ENCODE assay signal across 35 cellular contexts in the genomic region with DNA sequence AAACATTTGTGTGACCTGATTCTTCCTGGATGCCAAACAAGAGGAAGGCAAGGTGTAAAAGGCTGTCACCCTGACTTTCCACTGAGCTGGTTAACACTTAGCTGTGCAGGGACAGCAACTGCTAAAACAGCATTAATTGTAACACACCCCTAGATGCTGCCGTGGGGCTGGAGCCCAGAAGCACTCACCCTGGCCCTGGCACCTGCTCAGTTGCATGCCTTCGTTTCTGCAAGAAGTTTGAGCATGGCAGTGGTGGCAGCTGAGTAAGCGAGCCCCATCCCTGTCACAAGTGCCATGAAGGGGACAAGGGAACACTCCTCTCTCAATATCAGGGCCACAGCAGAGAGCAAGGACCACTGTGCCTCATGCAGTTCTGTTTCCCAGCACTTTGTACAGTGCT.
"Had no signal": no experiment of that assay in that cellular context is flagged by ENCODE, and none has a peak within 500 bp of the region (broad histone marks: within the 10 kb centered on the region; RNA-seq: fewer than 3 reads in every experiment).

No MANE protein-coding gene starts in this region.

- DNase-seq: activated B cell treated with CpG ODN at 0.5 μM for 24 hours; activated CD4-positive, alpha-beta memory T cell treated with anti-CD3 and anti-CD28 coated beads, Interleukin-2, amount 10 ng/mL, durations not matched to agents 7 days and 5 days; activated CD4-positive, alpha-beta T cell treated with anti-CD3 and anti-CD28 coated beads for 4 hours; activated CD4-positive, alpha-beta T cell treated with anti-CD3 and anti-CD28 coated beads, Interleukin-2, amount 10 ng/mL, durations not matched to agents 24 days and 14 days; activated CD4-positive, alpha-beta T cell treated with anti-CD3 and anti-CD28 coated beads, Interleukin-2, amount 50 U/mL, for 48 hours; activated CD4-positive, CD25-positive, alpha-beta regulatory T cell treated with anti-CD3 and anti-CD28 coated beads, Interleukin-2, amount 50 U/mL, for 72 hours; activated CD8-positive, alpha-beta memory T cell treated with anti-CD3 and anti-CD28 coated beads for 24 hours; activated CD8-positive, alpha-beta memory T cell treated with anti-CD3 and anti-CD28 coated beads, Interleukin-2, amount 10 ng/mL, durations not matched to agents 7 days and 5 days; activated CD8-positive, alpha-beta memory T cell treated with anti-CD3 and anti-CD28 coated beads, Interleukin-2, amount 50 U/mL, for 48 hours; activated CD8-positive, alpha-beta T cell treated with anti-CD3 and anti-CD28 coated beads, Interleukin-2, amount 10 ng/mL, durations not matched to agents 7 days and 5 days; activated effector memory CD4-positive, alpha-beta T cell treated with Interleukin-2 at 50 U/mL for 16 hours; activated gamma-delta T cell; activated naive CD4-positive, alpha-beta T cell treated with anti-CD3 and anti-CD28 coated beads, Interleukin-2, amount 10 ng/mL, durations not matched to agents 7 days and 5 days; activated naive CD4-positive, alpha-beta T cell treated with Interleukin-2 at 50 U/mL for 16 hours; activated naive CD8-positive, alpha-beta T cell treated with anti-CD3 and anti-CD28 coated beads, Interleukin-2, amount 10 ng/mL, durations not matched to agents 7 days and 5 days; activated naive CD8-positive, alpha-beta T cell treated with anti-CD3 and anti-CD28 coated beads, Interleukin-2, amount 50 U/mL, for 24 hours; activated T-cell treated with anti-CD3 and anti-CD28 coated beads, Interleukin-2, amount 50 U/mL, for 24 hours; activated T-cell treated with anti-CD3 and anti-CD28 coated beads, Interleukin-2, amount 50 U/mL, for 48 hours; amygdala; anterior cingulate cortex; caudate nucleus; cerebellar nuclear complex; T-helper 1 cell; T-helper 2 cell; T-helper 9 cell had no signal

- H3K4me3 ChIP-seq: ascending aorta, cardiac muscle cell had no signal

- H3K9me3 Mint-ChIP-seq: activated B cell treated with CpG ODN at 0.5 μM for 24 hours; activated CD4-positive, alpha-beta T cell treated with anti-CD3 and anti-CD28 coated beads, Interleukin-2, amount 10 ng/mL, durations not matched to agents 24 days and 14 days; activated naive CD4-positive, alpha-beta T cell treated with anti-CD3 and anti-CD28 coated beads, Interleukin-2, amount 50 U/mL, for 24 hours; brain had no signal

- H3K4me1 Mint-ChIP-seq: activated B cell treated with CpG ODN at 0.5 μM for 24 hours; activated CD4-positive, alpha-beta memory T cell treated with anti-CD3 and anti-CD28 coated beads, Interleukin-2, amount 10 ng/mL, durations not matched to agents 7 days and 5 days; activated CD4-positive, alpha-beta T cell treated with anti-CD3 and anti-CD28 coated beads, Interleukin-2, amount 10 ng/mL, durations not matched to agents 24 days and 14 days; activated CD8-positive, alpha-beta memory T cell treated with anti-CD3 and anti-CD28 coated beads, Interleukin-2, amount 10 ng/mL, durations not matched to agents 7 days and 5 days; activated naive CD4-positive, alpha-beta T cell treated with anti-CD3 and anti-CD28 coated beads, Interleukin-2, amount 10 ng/mL, durations not matched to agents 7 days and 5 days; activated naive CD4-positive, alpha-beta T cell treated with anti-CD3 and anti-CD28 coated beads, Interleukin-2, amount 50 U/mL, for 24 hours; activated naive CD8-positive, alpha-beta T cell treated with anti-CD3 and anti-CD28 coated beads, Interleukin-2, amount 10 ng/mL, durations not matched to agents 7 days and 5 days; activated naive CD8-positive, alpha-beta T cell treated with anti-CD3 and anti-CD28 coated beads, Interleukin-2, amount 50 U/mL, for 24 hours; brain; central memory CD8-positive, alpha-beta T cell had no signal

- H3K36me3 Mint-ChIP-seq: activated CD8-positive, alpha-beta memory T cell treated with anti-CD3 and anti-CD28 coated beads, Interleukin-2, amount 10 ng/mL, durations not matched to agents 7 days and 5 days; activated naive CD4-positive, alpha-beta T cell treated with anti-CD3 and anti-CD28 coated beads, Interleukin-2, amount 10 ng/mL, durations not matched to agents 7 days and 5 days; activated naive CD4-positive, alpha-beta T cell treated with anti-CD3 and anti-CD28 coated beads, Interleukin-2, amount 50 U/mL, for 24 hours; activated naive CD8-positive, alpha-beta T cell; activated naive CD8-positive, alpha-beta T cell treated with anti-CD3 and anti-CD28 coated beads, Interleukin-2, amount 10 ng/mL, durations not matched to agents 7 days and 5 days; brain had no signal

- ATAC-seq: activated CD8-positive, alpha-beta memory T cell treated with anti-CD3 and anti-CD28 coated beads, Interleukin-2, amount 10 ng/mL, durations not matched to agents 7 days and 5 days; activated CD8-positive, alpha-beta T cell treated with anti-CD3 and anti-CD28 coated beads, Interleukin-2, amount 10 ng/mL, durations not matched to agents 7 days and 5 days; activated naive CD8-positive, alpha-beta T cell treated with anti-CD3 and anti-CD28 coated beads, Interleukin-2, amount 50 U/mL, for 24 hours had no signal

- H3K4me1 ChIP-seq: ascending aorta had no signal

- H3K9me3 ChIP-seq: ascending aorta had no signal

- H3K27ac Mint-ChIP-seq: activated B cell treated with CpG ODN at 0.5 μM for 24 hours; activated CD4-positive, alpha-beta memory T cell treated with anti-CD3 and anti-CD28 coated beads, Interleukin-2, amount 10 ng/mL, durations not matched to agents 7 days and 5 days; activated CD4-positive, alpha-beta T cell treated with anti-CD3 and anti-CD28 coated beads, Interleukin-2, amount 10 ng/mL, durations not matched to agents 24 days and 14 days; activated CD8-positive, alpha-beta memory T cell treated with anti-CD3 and anti-CD28 coated beads, Interleukin-2, amount 10 ng/mL, durations not matched to agents 7 days and 5 days; activated CD8-positive, alpha-beta T cell treated with anti-CD3 and anti-CD28 coated beads, Interleukin-2, amount 10 ng/mL, durations not matched to agents 7 days and 5 days; activated naive CD4-positive, alpha-beta T cell treated with anti-CD3 and anti-CD28 coated beads, Interleukin-2, amount 10 ng/mL, durations not matched to agents 7 days and 5 days; activated naive CD4-positive, alpha-beta T cell treated with anti-CD3 and anti-CD28 coated beads, Interleukin-2, amount 50 U/mL, for 24 hours; activated naive CD8-positive, alpha-beta T cell; activated naive CD8-positive, alpha-beta T cell treated with anti-CD3 and anti-CD28 coated beads, Interleukin-2, amount 10 ng/mL, durations not matched to agents 7 days and 5 days; activated naive CD8-positive, alpha-beta T cell treated with anti-CD3 and anti-CD28 coated beads, Interleukin-2, amount 50 U/mL, for 24 hours; activated T-cell treated with anti-CD3 and anti-CD28 coated beads, Interleukin-2, amount 50 U/mL, for 24 hours; activated T-helper 2 cell treated with anti-CD3 and anti-CD28 coated beads, Interferon-gamma antibody, Interleukin-2, Interleukin-4, amounts not matched to agents 10 μg/mL and 5 μg/mL and 100 μg/mL, durations not matched to agents 14 hours and 24 hours and 36 hours; brain; T-helper 1 cell treated with Interleukin-12 subunit alpha and Interleukin-12 subunit beta and Interleukin-4 antibody, amounts not matched to agents 30 μg/mL and 1 μg/mL, for 36 hours; T-helper 2 cell treated with Interferon-gamma antibody and Interleukin-4, amounts not matched to agents 5 μg/mL and 100 μg/mL, for 36 hours had no signal

- H3K27ac ChIP-seq: ascending aorta, cardiac muscle cell, VCaP had no signal

- H3K36me3 ChIP-seq: ascending aorta, cardiac muscle cell had no signal

- H3K27me3 ChIP-seq: ascending aorta, cardiac muscle cell had no signal

- H3K4me3 Mint-ChIP-seq: activated B cell treated with CpG ODN at 0.5 μM for 24 hours; activated CD4-positive, alpha-beta memory T cell treated with anti-CD3 and anti-CD28 coated beads, Interleukin-2, amount 10 ng/mL, durations not matched to agents 7 days and 5 days; activated CD4-positive, alpha-beta T cell treated with anti-CD3 and anti-CD28 coated beads, Interleukin-2, amount 10 ng/mL, durations not matched to agents 24 days and 14 days; activated CD8-positive, alpha-beta memory T cell treated with anti-CD3 and anti-CD28 coated beads, Interleukin-2, amount 10 ng/mL, durations not matched to agents 7 days and 5 days; activated CD8-positive, alpha-beta T cell treated with anti-CD3 and anti-CD28 coated beads, Interleukin-2, amount 10 ng/mL, durations not matched to agents 7 days and 5 days; activated naive CD4-positive, alpha-beta T cell treated with anti-CD3 and anti-CD28 coated beads, Interleukin-2, amount 10 ng/mL, durations not matched to agents 7 days and 5 days; activated naive CD4-positive, alpha-beta T cell treated with anti-CD3 and anti-CD28 coated beads, Interleukin-2, amount 50 U/mL, for 24 hours; activated naive CD8-positive, alpha-beta T cell; activated naive CD8-positive, alpha-beta T cell treated with anti-CD3 and anti-CD28 coated beads, Interleukin-2, amount 10 ng/mL, durations not matched to agents 7 days and 5 days; activated naive CD8-positive, alpha-beta T cell treated with anti-CD3 and anti-CD28 coated beads, Interleukin-2, amount 50 U/mL, for 24 hours; activated T-cell treated with anti-CD3 and anti-CD28 coated beads, Interleukin-2, amount 50 U/mL, for 24 hours; brain; central memory CD8-positive, alpha-beta T cell; T-helper 1 cell treated with Interleukin-12 subunit alpha and Interleukin-12 subunit beta and Interleukin-4 antibody, amounts not matched to agents 30 μg/mL and 1 μg/mL, for 36 hours; T-helper 2 cell treated with Interferon-gamma antibody and Interleukin-4, amounts not matched to agents 5 μg/mL and 100 μg/mL, for 36 hours had no signal
